Comparison of ENCODE assay signal across 16 cellular contexts in genomic region chr9:87393706-87394255, GRCh38.
DNase-seq lines count a peak whose midpoint lies in the region; ATAC-seq and TF ChIP-seq lines count a peak whose summit lies in the region.
"Had no signal": no experiment of that assay in that cellular context is flagged by ENCODE, and none has a peak within 500 bp of the region (broad histone marks: within the 10 kb centered on the region; RNA-seq: fewer than 3 reads in every experiment).

No MANE protein-coding gene starts in this region.

- peaks cover 13% of the 10 kb centered on the region for H3K9me3 Mint-ChIP-seq in WTC11
- peaks cover 7% of the 10 kb centered on the region for H3K9me3 Mint-ChIP-seq in progenitor cell of endocrine pancreas (ENCODE audit: low read depth)
- H3K9me3 Mint-ChIP-seq in activated naive CD4-positive, alpha-beta T cell treated with anti-CD3 and anti-CD28 coated beads, Interleukin-2, amount 10 ng/mL, durations not matched to agents 7 days and 5 days: no peaks in the 10 kb centered on the region

- H3K27ac ChIP-seq in WERI-Rb-1 (no peak overlapping the region), transverse colon (no peak overlapping the region)
- H3K27ac ChIP-seq: C4-2B, HL-60 had no signal

- H3K4me3 ChIP-seq in H7 (ENCODE audit: insufficient read depth, low read depth, low read length) (no peak overlapping the region), WERI-Rb-1 (ENCODE audit: low read depth, low read length) (no peak overlapping the region), transverse colon (no peak overlapping the region)
- H3K4me3 ChIP-seq: K562 had no signal

- H3K36me3 Mint-ChIP-seq in WTC11 (peaks cover 13% of the 10 kb centered on the region), progenitor cell of endocrine pancreas (ENCODE audit: insufficient read depth) (peaks cover 5% of the 10 kb centered on the region)
- no peaks in the 10 kb centered on the region for H3K36me3 Mint-ChIP-seq in activated naive CD4-positive, alpha-beta T cell treated with anti-CD3 and anti-CD28 coated beads, Interleukin-2, amount 10 ng/mL, durations not matched to agents 7 days and 5 days
- H3K36me3 Mint-ChIP-seq: CD8-positive, alpha-beta T cell had no signal

- no peaks in the 10 kb centered on the region for H3K27me3 Mint-ChIP-seq in WTC11 (ENCODE audit: low read depth)
- no peaks in the 10 kb centered on the region for H3K27me3 Mint-ChIP-seq in progenitor cell of endocrine pancreas
- peaks cover 4% of the 10 kb centered on the region for H3K27me3 Mint-ChIP-seq in activated naive CD4-positive, alpha-beta T cell treated with anti-CD3 and anti-CD28 coated beads, Interleukin-2, amount 10 ng/mL, durations not matched to agents 7 days and 5 days

- DNase-seq in H7 (peak; percentile 28), WTC11 (ENCODE audit: low spot score) (no peak), inferior parietal cortex (ENCODE audit: extremely low spot score) (peak; percentile 42), progenitor cell of endocrine pancreas (ENCODE audit: low spot score, unreplicated experiment) (no peak), DMS79 treated with DMSO at 0.1 percent for 48 hours (lab: John Stamatoyannopoulos, UW) (no peak), WERI-Rb-1 (no peak), transverse colon (no peak)
- DNase-seq in activated naive CD4-positive, alpha-beta T cell treated with anti-CD3 and anti-CD28 coated beads, Interleukin-2, amount 10 ng/mL, durations not matched to agents 7 days and 5 days: no peak
- DNase-seq: BE2C; CD8-positive, alpha-beta T cell; COR-L47; DMS153; GOT3 had no signal

- H3K9me3 ChIP-seq in WERI-Rb-1 (ENCODE audit: severe bottlenecking) (no peaks in the 10 kb centered on the region), transverse colon (no peaks in the 10 kb centered on the region)
- H3K9me3 ChIP-seq: BE2C had no signal

- TF ChIP-seq CTCF in WTC11 (IDR thresholded peaks at IDR 0.05) (no peak), progenitor cell of endocrine pancreas (IDR thresholded peaks at IDR 0.05; ENCODE audit: unreplicated experiment) (no peak), WERI-Rb-1 (IDR thresholded peaks at IDR 0.05; ENCODE audit: low read depth, low read length) (no peak), transverse colon (IDR thresholded peaks at IDR 0.05) (no peak)

- H3K4me3 Mint-ChIP-seq in WTC11: no peak overlapping the region
- H3K4me3 Mint-ChIP-seq in progenitor cell of endocrine pancreas (ENCODE audit: low read depth): no peak overlapping the region
- no peak overlapping the region for H3K4me3 Mint-ChIP-seq in activated naive CD4-positive, alpha-beta T cell treated with anti-CD3 and anti-CD28 coated beads, Interleukin-2, amount 10 ng/mL, durations not matched to agents 7 days and 5 days
- H3K4me3 Mint-ChIP-seq: CD8-positive, alpha-beta T cell had no signal

- WGBS in transverse colon (ENCODE audit: low coverage in 1 of 2), 2 donors: 89 to 92% methylated on average over 4 of the region's 4 CpGs

- peak overlapping the region; percentile 82 for H3K27ac Mint-ChIP-seq in WTC11
- peak overlapping the region; percentile 33 for H3K27ac Mint-ChIP-seq in progenitor cell of endocrine pancreas
- no peak overlapping the region for H3K27ac Mint-ChIP-seq in activated naive CD4-positive, alpha-beta T cell treated with anti-CD3 and anti-CD28 coated beads, Interleukin-2, amount 10 ng/mL, durations not matched to agents 7 days and 5 days
- H3K27ac Mint-ChIP-seq: CD8-positive, alpha-beta T cell had no signal

- ATAC-seq in WTC11: peak; percentile 77
- ATAC-seq: CD8-positive, alpha-beta T cell; K562 had no signal

- H3K4me1 Mint-ChIP-seq in WTC11: peaks cover 69% of the 10 kb centered on the region
- peaks cover 22% of the 10 kb centered on the region for H3K4me1 Mint-ChIP-seq in progenitor cell of endocrine pancreas (ENCODE audit: low read depth)
- H3K4me1 Mint-ChIP-seq in activated naive CD4-positive, alpha-beta T cell treated with anti-CD3 and anti-CD28 coated beads, Interleukin-2, amount 10 ng/mL, durations not matched to agents 7 days and 5 days: no peaks in the 10 kb centered on the region

- CTCF ChIA-PET in WTC11 (lab: Charles Lee): no interaction called here
- CTCF ChIA-PET in activated naive CD4-positive, alpha-beta T cell treated with anti-CD3 and anti-CD28 coated beads, Interleukin-2, amount 10 ng/mL, durations not matched to agents 7 days and 5 days (lab: Charles Lee): no interaction called here

- intact Hi-C loops in transverse colon (cut with DNase I; ENCODE audit: low total_unique reads): no loop called here

- no peak for TF ChIP-seq POLR2A in transverse colon (IDR thresholded peaks at IDR 0.05)

- H3K27me3 ChIP-seq in H7 (ENCODE audit: control insufficient read depth, insufficient read depth, low read length) (no peaks in the 10 kb centered on the region), WERI-Rb-1 (ENCODE audit: insufficient read depth, low read depth, severe bottlenecking) (no peaks in the 10 kb centered on the region), transverse colon (no peaks in the 10 kb centered on the region)
- H3K27me3 ChIP-seq: BE2C had no signal

- in situ Hi-C loops in transverse colon (cut with MboI; ENCODE audit: low pct_ligation_motif_present in 1 of 4, low pct_unique_long_range_greater_than_20kb in 1 of 4, low sequenced_read_pairs in 3 of 4): no loop called here

- H3K4me1 ChIP-seq in transverse colon: peaks cover 0 to 11% (median 4%) of the 10 kb centered on the region in 4 donors
- H3K4me1 ChIP-seq: BE2C had no signal

- POLR2A ChIA-PET in WTC11 (lab: Charles Lee): no interaction called here

- no peak for TF ChIP-seq EP300 in transverse colon (IDR thresholded peaks at IDR 0.05; ENCODE audit: low read depth)

- H3K36me3 ChIP-seq in H7 (replicated peaks; ENCODE audit: control insufficient read depth, insufficient read depth, low read length) (no peaks in the 10 kb centered on the region), WERI-Rb-1 (no peaks in the 10 kb centered on the region), transverse colon (no peaks in the 10 kb centered on the region)
- H3K36me3 ChIP-seq: BE2C had no signal

TF ChIP-seq in WTC11, 78 proteins besides CTCF, POLR2A, EP300 and RAD21:
- TF ChIP-seq, protein P1, sequence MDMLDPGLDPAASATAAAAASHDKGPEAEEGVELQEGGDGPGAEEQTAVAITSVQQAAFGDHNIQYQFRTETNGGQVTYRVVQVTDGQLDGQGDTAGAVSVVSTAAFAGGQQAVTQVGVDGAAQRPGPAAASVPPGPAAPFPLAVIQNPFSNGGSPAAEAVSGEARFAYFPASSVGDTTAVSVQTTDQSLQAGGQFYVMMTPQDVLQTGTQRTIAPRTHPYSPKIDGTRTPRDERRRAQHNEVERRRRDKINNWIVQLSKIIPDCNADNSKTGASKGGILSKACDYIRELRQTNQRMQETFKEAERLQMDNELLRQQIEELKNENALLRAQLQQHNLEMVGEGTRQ (CRISPR knock-in tag; IDR thresholded peaks at IDR 0.05): peak; percentile 38; the same call in 1 of the 2 replicates
- TF ChIP-seq ZNF219 (CRISPR knock-in tag; IDR thresholded peaks at IDR 0.05; ENCODE audit: borderline replicate concordance): no peak

Comparison
In these comparisons a context has a peak if more than half of its experiments do, and no peak if none do; other contexts are left out.
1. DNase-seq: peak in H7 (single experiment) and inferior parietal cortex (single experiment); none in WTC11 (single experiment), progenitor cell of endocrine pancreas (single experiment), DMS79 treated with DMSO at 0.1 percent for 48 hours (single experiment), WERI-Rb-1 (single experiment), transverse colon (single experiment) and activated naive CD4-positive, alpha-beta T cell treated with anti-CD3 and anti-CD28 coated beads, Interleukin-2, amount 10 ng/mL, durations not matched to agents 7 days and 5 days (single experiment).